ENCODE assay signal across 8 cellular contexts in genomic region chr10:56622335-56622973, GRCh38.
A peak's percentile ranks its signal among the peaks of the same experiment; 100 is the strongest.
DNase-seq lines count a peak whose midpoint lies in the region; ATAC-seq, FAIRE-seq and TF ChIP-seq lines count a peak whose summit lies in the region.

No MANE protein-coding gene starts in this region.

- no peak for TF ChIP-seq POLR2A in GM12891 (IDR thresholded peaks at IDR 0.05; ENCODE audit: low read depth, low read length)

- no peak overlapping the region for H3K9ac ChIP-seq in duodenal mucosa (ENCODE audit: low read depth in 1 of 2, low read length in 2 of 2)

- no peaks in the 10 kb centered on the region for H3K36me3 ChIP-seq in duodenal mucosa (ENCODE audit: control insufficient read depth in 1 of 2, insufficient read depth in 2 of 2, low read length in 2 of 2)

- FAIRE-seq in GM12891 (lab: Jason Lieb, UNC) (peak; percentile 86), urothelium cell line (lab: Jason Lieb, UNC) (no peak)

- ATAC-seq in GM21390 (IDR thresholded peaks at IDR 0.05; ENCODE audit: unreplicated experiment) (peak; percentile 82), HG03571 (IDR thresholded peaks at IDR 0.05; ENCODE audit: unreplicated experiment) (peak; percentile 78)

- H3K4me1 ChIP-seq in duodenal mucosa (ENCODE audit: control insufficient read depth in 1 of 2, insufficient read depth in 2 of 2, low read length in 2 of 2), result peaks cover 0 to 4% of the 10 kb centered on the region in 2 donors

- DNase-seq in GM12891 (ENCODE audit: insufficient read length, low spot score) (peak; percentile 5), urothelium cell line (ENCODE audit: low spot score) (no peak), DMS 273 (lab: John Stamatoyannopoulos, UW; ENCODE audit: unreplicated experiment) (no peak), foreskin melanocyte (no peak)
- no peak for DNase-seq in activated CD4-positive, alpha-beta T cell treated with anti-CD3 and anti-CD28 coated beads for 1 hour

- no peaks in the 10 kb centered on the region for H3K9me3 ChIP-seq in duodenal mucosa (ENCODE audit: control insufficient read depth in 1 of 2, low read length in 2 of 2)

- H3K27ac ChIP-seq in duodenal mucosa (ENCODE audit: low read depth, low read length), result no peak overlapping the region

- H3K4me3 ChIP-seq in duodenal mucosa (ENCODE audit: low read depth in 1 of 2, low read length in 2 of 2), result peak overlapping the region; percentile 37 to 42

- H3K27me3 ChIP-seq in duodenal mucosa (ENCODE audit: control insufficient read depth in 1 of 2, insufficient read depth in 2 of 2, low read length in 2 of 2), result no peaks in the 10 kb centered on the region

TF ChIP-seq in GM12891, 5 proteins besides CTCF, POLR2A, EP300 and RAD21:
- TF ChIP-seq SPI1 (IDR thresholded peaks at IDR 0.05; ENCODE audit: low read depth, low read length) (peak; percentile 94), POU2F2 (IDR thresholded peaks at IDR 0.05; ENCODE audit: low read depth, low read length) (no peak), PAX5 (IDR thresholded peaks at IDR 0.05; ENCODE audit: insufficient read depth, low read length, severe bottlenecking) (no peak), POLR2AphosphoS5 (IDR thresholded peaks at IDR 0.05; ENCODE audit: low read depth, low read length) (no peak), TAF1 (IDR thresholded peaks at IDR 0.05; ENCODE audit: low read depth, low read length) (no peak)
